ENCODE assay signal across 13 cellular contexts in the genomic region with DNA sequence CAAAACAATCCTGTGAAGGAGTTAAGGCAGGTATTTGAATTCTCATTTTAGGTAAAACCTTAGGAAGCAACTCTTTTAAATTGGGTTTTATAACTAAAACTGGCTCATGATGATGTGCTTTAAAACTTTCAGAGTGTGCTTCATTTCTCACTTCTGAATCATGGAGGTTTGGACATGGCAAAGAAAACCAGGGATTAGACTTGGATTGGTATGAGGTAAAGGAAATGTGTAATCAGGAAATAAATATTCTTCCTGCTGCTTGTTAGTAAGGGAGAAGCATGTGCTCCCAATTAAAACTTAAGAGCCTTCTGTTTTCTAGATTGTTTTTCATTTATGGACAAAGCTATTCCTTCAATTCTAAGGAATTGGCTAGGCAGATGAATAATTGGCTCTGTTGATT. TPM values are rescaled to one million over a fixed set of nuclear protein-coding genes. Genes with fewer than 3 reads are reported as not detected.
DNase-seq lines count a peak whose midpoint lies in the region; ATAC-seq and TF ChIP-seq lines count a peak whose summit lies in the region.
"Had no signal": no experiment of that assay in that cellular context is flagged by ENCODE, and none has a peak within 500 bp of the region (broad histone marks: within the 10 kb centered on the region; RNA-seq: fewer than 3 reads in every experiment).

No MANE protein-coding gene starts in this region.

- no peak overlapping the region for H2BK5ac ChIP-seq in trophoblast cell (ENCODE audit: low read depth, low read length, poor library complexity)

- peak overlapping the region; percentile 45 for H3K4me3 ChIP-seq in GM23248
- no peak overlapping the region for H3K4me3 ChIP-seq in adipocyte (ENCODE audit: low read length)
- no peak overlapping the region for H3K4me3 ChIP-seq in fibroblast of pulmonary artery (replicated peaks; ENCODE audit: low read depth, low read length)
- no peak overlapping the region for H3K4me3 ChIP-seq in trophoblast cell (ENCODE audit: low read depth, low read length)
- no peak overlapping the region for H3K4me3 ChIP-seq in brain microvascular endothelial cell (ENCODE audit: low read depth, low read length)
- H3K4me3 ChIP-seq: lung had no signal

- no peak for ATAC-seq in stimulated activated effector memory CD8-positive, alpha-beta T cell treated with anti-CD3 and anti-CD28 coated beads, Interleukin-12 subunit alpha, Interleukin-12 subunit beta, amount 100 ng/mL, for 72 hours
- ATAC-seq in HG03571 (IDR thresholded peaks at IDR 0.05; ENCODE audit: unreplicated experiment) (no peak), left lobe of liver (no peak)

- H3K9me2 ChIP-seq in GM23248 (ENCODE audit: insufficient read depth): no peaks in the 10 kb centered on the region

- no peak overlapping the region for H4K12ac ChIP-seq in trophoblast cell (ENCODE audit: low read depth, low read length)

- in situ Hi-C loops in GM23248 (cut with MboI): loop anchor here (10.0 kb wide), 1 partner anchor 270 kb away; the partner anchor contains the start of gene SEC23A
- in situ Hi-C loops in brain microvascular endothelial cell (cut with HindIII; ENCODE audit: low pct_ligation_motif_present, low sequenced_read_pairs): no loop called here

- H3F3A ChIP-seq in GM23248 (ENCODE audit: insufficient read depth): peaks cover 55% of the 10 kb centered on the region

- H2AK5ac ChIP-seq in trophoblast cell (ENCODE audit: low read length): no peak overlapping the region

- DNase-seq in GM23248 (peak; percentile 84), adipocyte (ENCODE audit: low read depth) (peak; percentile 56), fibroblast of pulmonary artery (ENCODE audit: low read depth) (peak; percentile 62), trophoblast cell (no peak), left lobe of liver (ENCODE audit: low spot score) (no peak), brain microvascular endothelial cell (no peak)
- DNase-seq in stimulated activated effector memory CD8-positive, alpha-beta T cell treated with anti-CD3 and anti-CD28 coated beads, Interleukin-12 subunit alpha, Interleukin-12 subunit beta, amount 100 ng/mL, for 72 hours (ENCODE audit: low spot score in 2 of 2): no peak
- DNase-seq: activated naive CD4-positive, alpha-beta T cell treated with Interleukin-2 at 50 U/mL for 16 hours had no signal

- no peak overlapping the region for H4K91ac ChIP-seq in trophoblast cell (ENCODE audit: low read depth, low read length)

- no peak overlapping the region for H3K14ac ChIP-seq in trophoblast cell (ENCODE audit: low read length)

- H4K8ac ChIP-seq in trophoblast cell (ENCODE audit: low read depth, low read length): no peak overlapping the region

- H3K79me1 ChIP-seq in trophoblast cell (ENCODE audit: low read length): no peaks in the 10 kb centered on the region

- peaks cover 20% of the 10 kb centered on the region for H3K36me3 Mint-ChIP-seq in stimulated activated effector memory CD8-positive, alpha-beta T cell treated with anti-CD3 and anti-CD28 coated beads, Interleukin-12 subunit alpha, Interleukin-12 subunit beta, amount 100 ng/mL, for 72 hours

- peaks cover 54% of the 10 kb centered on the region for H3K4me1 ChIP-seq in GM23248 (ENCODE audit: insufficient read depth)
- peaks cover 56% of the 10 kb centered on the region for H3K4me1 ChIP-seq in adipocyte (ENCODE audit: control insufficient read depth, insufficient read depth, low read length)
- peaks cover 0 to 1% of the 10 kb centered on the region in 2 experiments for H3K4me1 ChIP-seq in trophoblast cell (ENCODE audit: control insufficient read depth in 1 of 2, insufficient read depth in 2 of 2, low read length in 2 of 2)

- H3K9me3 ChIP-seq in GM23248 (ENCODE audit: low read depth) (no peaks in the 10 kb centered on the region), adipocyte (ENCODE audit: control insufficient read depth, low read length) (no peaks in the 10 kb centered on the region), trophoblast cell (ENCODE audit: insufficient read depth, low read depth, low read length) (no peaks in the 10 kb centered on the region)

- H3K36me3 ChIP-seq in GM23248 (ENCODE audit: low read depth): no peaks in the 10 kb centered on the region; the same call in 1 of the 2 replicates
- peaks cover 11% of the 10 kb centered on the region for H3K36me3 ChIP-seq in adipocyte (ENCODE audit: control insufficient read depth, insufficient read depth, low read length, severe bottlenecking)
- H3K36me3 ChIP-seq in trophoblast cell (ENCODE audit: control insufficient read depth in 1 of 2, insufficient read depth in 2 of 2, low read length in 2 of 2): peaks cover 3% of the 10 kb centered on the region in 2 experiments
- H3K36me3 ChIP-seq in brain microvascular endothelial cell (replicated peaks): no peaks in the 10 kb centered on the region

- no peaks in the 10 kb centered on the region for H4K20me1 ChIP-seq in GM23248 (ENCODE audit: insufficient read depth)

- H3K27ac ChIP-seq in GM23248 (peak overlapping the region; percentile 77), trophoblast cell (ENCODE audit: low read depth, low read length) (no peak overlapping the region), brain microvascular endothelial cell (no peak overlapping the region)

- peaks cover 6% of the 10 kb centered on the region for H3K4me1 Mint-ChIP-seq in stimulated activated effector memory CD8-positive, alpha-beta T cell treated with anti-CD3 and anti-CD28 coated beads, Interleukin-12 subunit alpha, Interleukin-12 subunit beta, amount 100 ng/mL, for 72 hours
- H3K4me1 Mint-ChIP-seq: central memory CD8-positive, alpha-beta T cell had no signal

- H3K18ac ChIP-seq in trophoblast cell (ENCODE audit: low read length): no peak overlapping the region

- H3K4me3 Mint-ChIP-seq in stimulated activated effector memory CD8-positive, alpha-beta T cell treated with anti-CD3 and anti-CD28 coated beads, Interleukin-12 subunit alpha, Interleukin-12 subunit beta, amount 100 ng/mL, for 72 hours: no peak overlapping the region
- H3K4me3 Mint-ChIP-seq: central memory CD8-positive, alpha-beta T cell; neural crest cell; stimulated activated naive CD8-positive, alpha-beta T cell treated with anti-CD3 and anti-CD28 coated beads, Interleukin-15, Interleukin-2, amounts not matched to agents 100 ng/mL and 50 ng/mL, for 24 hours had no signal

- H3K27me3 ChIP-seq in GM23248 (replicated peaks; ENCODE audit: insufficient read depth): no peaks in the 10 kb centered on the region
- H3K27me3 ChIP-seq in adipocyte (replicated peaks; ENCODE audit: control insufficient read depth, insufficient read depth, low read length): no peaks in the 10 kb centered on the region
- H3K27me3 ChIP-seq in trophoblast cell (ENCODE audit: insufficient read depth, low read length): no peaks in the 10 kb centered on the region
- H3K27me3 ChIP-seq in brain microvascular endothelial cell (replicated peaks): no peaks in the 10 kb centered on the region

- H3K27ac Mint-ChIP-seq in stimulated activated effector memory CD8-positive, alpha-beta T cell treated with anti-CD3 and anti-CD28 coated beads, Interleukin-12 subunit alpha, Interleukin-12 subunit beta, amount 100 ng/mL, for 72 hours: peak overlapping the region; percentile 34
- H3K27ac Mint-ChIP-seq: stimulated activated naive CD8-positive, alpha-beta T cell treated with anti-CD3 and anti-CD28 coated beads, Interleukin-15, Interleukin-2, amounts not matched to agents 100 ng/mL and 50 ng/mL, for 24 hours had no signal

- H3K9ac ChIP-seq in GM23248 (peak overlapping the region; percentile 48), adipocyte (ENCODE audit: low read length) (peak overlapping the region; percentile 5), trophoblast cell (ENCODE audit: low read length) (no peak overlapping the region)

- no peak overlapping the region for H2BK12ac ChIP-seq in trophoblast cell (ENCODE audit: low read length)

- H2BK120ac ChIP-seq in trophoblast cell (ENCODE audit: insufficient read depth, low read length, poor library complexity): no peak overlapping the region

- no peak overlapping the region for H3K4ac ChIP-seq in trophoblast cell (ENCODE audit: low read depth, low read length)

- peak overlapping the region; percentile 77 for H3K4me2 ChIP-seq in GM23248 (ENCODE audit: unreplicated experiment)
- no peak overlapping the region for H3K4me2 ChIP-seq in trophoblast cell (ENCODE audit: low read length)

- no peaks in the 10 kb centered on the region for H3K9me3 Mint-ChIP-seq in stimulated activated effector memory CD8-positive, alpha-beta T cell treated with anti-CD3 and anti-CD28 coated beads, Interleukin-12 subunit alpha, Interleukin-12 subunit beta, amount 100 ng/mL, for 72 hours
- H3K9me3 Mint-ChIP-seq: central memory CD8-positive, alpha-beta T cell; neural crest cell; stimulated activated naive CD8-positive, alpha-beta T cell treated with anti-CD3 and anti-CD28 coated beads, Interleukin-15, Interleukin-2, amounts not matched to agents 100 ng/mL and 50 ng/mL, for 24 hours had no signal

- H2AFZ ChIP-seq in GM23248 (no peak overlapping the region), trophoblast cell (ENCODE audit: insufficient read depth, low read length, poor library complexity) (no peak overlapping the region)

- TF ChIP-seq CTCF in fibroblast of pulmonary artery (IDR thresholded peaks at IDR 0.05; ENCODE audit: low read length, missing control alignments) (no peak), brain microvascular endothelial cell (IDR thresholded peaks at IDR 0.05; ENCODE audit: low read depth, low read length, missing control alignments) (no peak)

- peaks cover 7% of the 10 kb centered on the region; the same call in 1 of the 2 replicates for H3K79me2 ChIP-seq in GM23248 (ENCODE audit: insufficient read depth)
- H3K79me2 ChIP-seq in trophoblast cell (ENCODE audit: control insufficient read depth, insufficient read depth, low read length, poor library complexity): no peaks in the 10 kb centered on the region

- no peak overlapping the region for H3K23ac ChIP-seq in trophoblast cell (ENCODE audit: low read length)

RNA-seq across cellular contexts. Expression of gene FBXO33, which starts 57.4 kb away (rescaled TPM):
- total RNA-seq in GM23248 (2014; rRNA removed; shearing (Covaris generic)): 21.4 and 22.1 TPM in 2 replicates
- polyA plus RNA-seq in GM23248 (2016; fragmentation: Nextera tagmentation; extraction: Ambion mirVana): 9.0 and 9.5 TPM in 2 replicates
- 10.6 and 10.7 TPM in 2 replicates for polyA plus RNA-seq in trophoblast cell (2013)
- 5.4 TPM for total RNA-seq in left lobe of liver

Comparison
In these comparisons a context has a peak if more than half of its experiments do, and no peak if none do; other contexts are left out.
1. DNase-seq: peak in GM23248 (single experiment), adipocyte (single experiment) and fibroblast of pulmonary artery (single experiment); none in stimulated activated effector memory CD8-positive, alpha-beta T cell treated with anti-CD3 and anti-CD28 coated beads, Interleukin-12 subunit alpha, Interleukin-12 subunit beta, amount 100 ng/mL, for 72 hours (0 of 2), trophoblast cell (0 of 2), left lobe of liver (single experiment) and brain microvascular endothelial cell (single experiment).